1 cellular context compared by ENCODE assay signal in genomic region chr4:29009908-29010307, GRCh38.
TF ChIP-seq lines count a peak whose summit lies in the region.

No MANE protein-coding gene starts in this region.

TF ChIP-seq in H1, 55 proteins besides CTCF, POLR2A, EP300 and RAD21:
- no peak for TF ChIP-seq SIN3A (conservative IDR thresholded peaks at IDR 0.05 in 1 of 2, IDR thresholded peaks at IDR 0.05 in 1 of 2; ENCODE audit: low read depth in 1 of 2, low read length in 2 of 2)
- no peak for TF ChIP-seq KDM4A (IDR thresholded peaks at IDR 0.05; ENCODE audit: low read depth, low read length, severe bottlenecking)
- TF ChIP-seq SP1 (IDR thresholded peaks at IDR 0.05; ENCODE audit: low read depth, low read length) = no peak
- TF ChIP-seq TEAD4 (IDR thresholded peaks at IDR 0.05; ENCODE audit: low read depth, low read length) = peak; percentile 40; the same call in 1 of the 2 replicates
- TF ChIP-seq SP2 (IDR thresholded peaks at IDR 0.05; ENCODE audit: low read length) = no peak
- no peak for TF ChIP-seq RNF2 (IDR thresholded peaks at IDR 0.05; ENCODE audit: borderline replicate concordance, low read depth, low read length, missing control alignments, poor library complexity, severe bottlenecking)
- TF ChIP-seq USF2 (IDR thresholded peaks at IDR 0.05; ENCODE audit: low read length) = no peak
- no peak for TF ChIP-seq CTBP2 (IDR thresholded peaks at IDR 0.05; ENCODE audit: borderline replicate concordance, insufficient read depth, insufficient read length, low read length)
- no peak for TF ChIP-seq HDAC2 (IDR thresholded peaks at IDR 0.05; ENCODE audit: borderline replicate concordance in 1 of 2, low read depth in 2 of 2, low read length in 2 of 2)
